ENCODE assay signal across 20 cellular contexts in the genomic region with DNA sequence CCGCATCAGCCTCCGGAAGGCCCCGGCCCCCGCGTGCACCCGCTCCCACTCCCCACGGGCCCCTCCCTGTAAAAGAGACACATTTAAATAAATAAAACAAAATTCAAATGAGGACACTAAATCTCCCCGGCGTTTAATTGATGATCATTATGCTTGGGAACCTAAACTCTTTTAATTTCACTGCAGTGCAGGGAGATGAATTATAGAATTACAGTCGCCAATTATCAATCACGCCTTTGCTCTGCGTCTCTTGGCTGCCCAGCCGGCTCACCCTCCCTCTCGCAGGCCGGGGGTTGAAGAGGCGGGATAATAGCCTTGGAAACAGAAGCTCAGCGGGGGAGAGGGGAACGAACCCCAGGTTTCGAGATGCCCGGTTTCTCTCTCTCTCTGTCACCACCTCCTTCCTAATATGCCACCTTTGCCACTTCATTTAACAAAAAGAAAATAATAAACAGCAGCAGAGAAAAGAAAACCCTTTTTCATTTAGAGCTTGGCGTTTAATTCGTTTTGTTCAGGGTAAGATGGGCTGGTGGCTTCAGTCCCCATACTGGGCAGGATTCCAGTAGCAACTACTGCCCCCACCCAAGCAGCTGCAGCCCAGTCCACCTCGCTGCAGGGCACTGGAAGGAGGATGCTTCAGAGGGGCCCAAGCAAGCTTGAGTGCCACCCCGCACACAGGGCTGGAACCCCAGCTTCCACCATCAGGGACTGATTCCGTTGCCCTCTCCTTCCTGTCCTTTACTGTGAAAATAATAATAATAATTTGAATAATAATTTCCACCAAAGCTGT.
DNase-seq lines count a peak whose midpoint lies in the region; ATAC-seq and FAIRE-seq lines count a peak whose summit lies in the region.
"Had no signal": no experiment of that assay in that cellular context is flagged by ENCODE, and none has a peak within 500 bp of the region (broad histone marks: within the 10 kb centered on the region; RNA-seq: fewer than 3 reads in every experiment).

No MANE protein-coding gene starts in this region.

- FAIRE-seq in frontal cortex (lab: Jason Lieb, UNC), result no peak

- DNase-seq in NCI-H748 (lab: John Stamatoyannopoulos, UW; ENCODE audit: unreplicated experiment) (peak; percentile 71), NCI-H748 treated with DMSO at 0.1 percent for 48 hours (lab: John Stamatoyannopoulos, UW) (no peak), NCI-H2227 (lab: John Stamatoyannopoulos, UW; ENCODE audit: unreplicated experiment) (peak; percentile 75), frontal cortex (ENCODE audit: low spot score in 2 of 2) (peak; percentile 40 to 49), posterior vena cava (ENCODE audit: low spot score) (peak; percentile 62), foreskin melanocyte (no peak)
- DNase-seq: activated gamma-delta T cell; aorta; CD8-positive, alpha-beta T cell; cortex of kidney; GF-D8; left ventricle myocardium inferior; NCI-H2171 treated with DMSO at 0.1 percent for 48 hours; right lobe of liver; stimulated activated CD4-positive, alpha-beta T cell treated with anti-CD3 and anti-CD28 coated beads, Interleukin-1b, Interleukin-23, amount 100 ng/mL, for 48 hours; testis had no signal

- no peak for ATAC-seq in GM18520 (IDR thresholded peaks at IDR 0.05; ENCODE audit: unreplicated experiment)
- ATAC-seq in HG03095 (IDR thresholded peaks at IDR 0.05; ENCODE audit: unreplicated experiment), result no peak
- ATAC-seq: CD8-positive, alpha-beta T cell; esophagus mucosa; Panc1; right lobe of liver had no signal

- intact Hi-C loops in posterior vena cava (cut with DNase I), result no loop called here

Comparison
In these comparisons a context has a peak if more than half of its experiments do, and no peak if none do; other contexts are left out.
1. DNase-seq: peak in NCI-H748 (single experiment), NCI-H2227 (single experiment), frontal cortex (2 of 2) and posterior vena cava (single experiment); none in NCI-H748 treated with DMSO at 0.1 percent for 48 hours (single experiment) and foreskin melanocyte (single experiment).